8 cellular contexts compared by ENCODE assay signal in genomic region chr11:62547691-62548281, GRCh38. TPM values are rescaled to one million over a fixed set of nuclear protein-coding genes. Genes with fewer than 3 reads are reported as not detected.
DNase-seq lines count a peak whose midpoint lies in the region; ATAC-seq and TF ChIP-seq lines count a peak whose summit lies in the region.

No MANE protein-coding gene starts in this region.

- no peak for ATAC-seq in activated CD8-positive, alpha-beta memory T cell treated with anti-CD3 and anti-CD28 coated beads, Interleukin-2, amount 10 ng/mL, durations not matched to agents 7 days and 5 days
- peak; percentile 26 to 65 (median 60) for ATAC-seq in right lobe of liver

- H3K27ac Mint-ChIP-seq in activated CD8-positive, alpha-beta memory T cell treated with anti-CD3 and anti-CD28 coated beads, Interleukin-2, amount 10 ng/mL, durations not matched to agents 7 days and 5 days: peak overlapping the region; percentile 47
- peak overlapping the region; percentile 94 for H3K27ac Mint-ChIP-seq in type B pancreatic cell

- WGBS in right lobe of liver (ENCODE audit: insufficient coverage, low coverage, low lambda C conversion rate, missing lambda C conversion rate): 24% methylated on average over 8 of the region's 8 CpGs

- no peaks in the 10 kb centered on the region for H3K36me3 ChIP-seq in right lobe of liver

- H3K9me3 Mint-ChIP-seq in activated CD8-positive, alpha-beta memory T cell treated with anti-CD3 and anti-CD28 coated beads, Interleukin-2, amount 10 ng/mL, durations not matched to agents 7 days and 5 days (ENCODE audit: low read depth): no peaks in the 10 kb centered on the region
- H3K9me3 Mint-ChIP-seq in type B pancreatic cell: no peaks in the 10 kb centered on the region

- peaks cover 26% of the 10 kb centered on the region for H3K27me3 Mint-ChIP-seq in activated CD8-positive, alpha-beta memory T cell treated with anti-CD3 and anti-CD28 coated beads, Interleukin-2, amount 10 ng/mL, durations not matched to agents 7 days and 5 days
- no peaks in the 10 kb centered on the region for H3K27me3 Mint-ChIP-seq in type B pancreatic cell

- peaks cover 12% of the 10 kb centered on the region for H3K36me3 Mint-ChIP-seq in activated CD8-positive, alpha-beta memory T cell treated with anti-CD3 and anti-CD28 coated beads, Interleukin-2, amount 10 ng/mL, durations not matched to agents 7 days and 5 days
- H3K36me3 Mint-ChIP-seq in type B pancreatic cell: no peaks in the 10 kb centered on the region

- DNase-seq in activated CD8-positive, alpha-beta memory T cell treated with anti-CD3 and anti-CD28 coated beads, Interleukin-2, amount 10 ng/mL, durations not matched to agents 7 days and 5 days: no peak
- no peak for DNase-seq in activated CD8-positive, alpha-beta memory T cell treated with anti-CD3 and anti-CD28 coated beads for 24 hours
- peak; percentile 43 for DNase-seq in cerebellar cortex (ENCODE audit: low spot score)
- DNase-seq in right lobe of liver: peak; percentile 72 to 92 (median 88)
- no peak for DNase-seq in type B pancreatic cell (ENCODE audit: extremely low spot score, unreplicated experiment)
- no peak for DNase-seq in NCI-H345 treated with DMSO at 0.1 percent for 48 hours (lab: John Stamatoyannopoulos, UW; ENCODE audit: unreplicated experiment)
- DNase-seq in DMS153 treated with DMSO at 0.1 percent for 48 hours (lab: John Stamatoyannopoulos, UW; ENCODE audit: unreplicated experiment): no peak
- DNase-seq in stimulated activated CD4-positive, alpha-beta T cell treated with anti-CD3 and anti-CD28 coated beads, Interleukin-1b, Interleukin-23, amount 100 ng/mL, for 48 hours: no peak

- peaks cover 0 to 55% (median 25%) of the 10 kb centered on the region in 4 donors for H3K4me1 ChIP-seq in right lobe of liver

- H3K27ac ChIP-seq in right lobe of liver: peak overlapping the region; percentile 90 to 96 (median 94)

- H3K9me3 ChIP-seq in right lobe of liver: no peaks in the 10 kb centered on the region

- CTCF ChIA-PET in activated CD8-positive, alpha-beta memory T cell treated with anti-CD3 and anti-CD28 coated beads, Interleukin-2, amount 10 ng/mL, durations not matched to agents 7 days and 5 days (lab: Charles Lee): interaction anchor here (0.7 to 10.7 kb wide), 3 partner anchors 8 to 123 kb away, joined by 4 to 354 read pairs (median 12); no protein-coding TSS in a partner anchor

- H3K4me1 Mint-ChIP-seq in activated CD8-positive, alpha-beta memory T cell treated with anti-CD3 and anti-CD28 coated beads, Interleukin-2, amount 10 ng/mL, durations not matched to agents 7 days and 5 days: peaks cover 55% of the 10 kb centered on the region
- peaks cover 36% of the 10 kb centered on the region for H3K4me1 Mint-ChIP-seq in type B pancreatic cell (ENCODE audit: unreplicated experiment)

- TF ChIP-seq POLR2A in right lobe of liver (IDR thresholded peaks at IDR 0.05): peak; percentile 47

- H3K4me3 ChIP-seq in right lobe of liver: peak overlapping the region; percentile 80 to 97 (median 92)

- no peaks in the 10 kb centered on the region for H3K27me3 ChIP-seq in right lobe of liver

- peak overlapping the region; percentile 98 for H3K4me3 Mint-ChIP-seq in activated CD8-positive, alpha-beta memory T cell treated with anti-CD3 and anti-CD28 coated beads, Interleukin-2, amount 10 ng/mL, durations not matched to agents 7 days and 5 days
- H3K4me3 Mint-ChIP-seq in type B pancreatic cell: peak overlapping the region; percentile 92

- intact Hi-C loops in right lobe of liver (cut with DNase I): no loop called here

- TF ChIP-seq CTCF in right lobe of liver (IDR thresholded peaks at IDR 0.05) (no peak), type B pancreatic cell (conservative IDR thresholded peaks at IDR 0.05) (no peak)

RNA-seq across cellular contexts. Expression of gene AHNAK, which starts 1.2 kb away (rescaled TPM):
- total RNA-seq in activated CD8-positive, alpha-beta memory T cell treated with anti-CD3 and anti-CD28 coated beads, Interleukin-2, amount 10 ng/mL, durations not matched to agents 7 days and 5 days: 100 to 1,000 TPM; 180 to 390 TPM
- 100 to 1,000 TPM in 4 of 6 experiments, 10 to 100 TPM in 2; 91.0 to 180 (median 113) TPM for total RNA-seq in right lobe of liver
- 302 and 656 TPM in 2 replicates for total RNA-seq in type B pancreatic cell (ENCODE audit: low replicate concordance)

RNA-seq across cellular contexts. Expression of gene EEF1G, which starts 25.9 kb away (rescaled TPM):
- 1,000 to 10,000 TPM in 1 of 2 experiments, 100 to 1,000 TPM in 1; 878 to 1,201 TPM for total RNA-seq in activated CD8-positive, alpha-beta memory T cell treated with anti-CD3 and anti-CD28 coated beads, Interleukin-2, amount 10 ng/mL, durations not matched to agents 7 days and 5 days
- total RNA-seq in right lobe of liver (100 to 1,000 TPM; 442 to 450 (median 449) TPM), type B pancreatic cell (ENCODE audit: low replicate concordance) (1,846 and 2,051 TPM in 2 replicates)

RNA-seq across cellular contexts. Expression of gene TUT1, which starts 43.5 kb away (rescaled TPM):
- 10 to 100 TPM; 24.7 to 29.6 TPM for total RNA-seq in activated CD8-positive, alpha-beta memory T cell treated with anti-CD3 and anti-CD28 coated beads, Interleukin-2, amount 10 ng/mL, durations not matched to agents 7 days and 5 days
- total RNA-seq in right lobe of liver (10 to 100 TPM; 12.3 to 34.2 (median 21.1) TPM), type B pancreatic cell (ENCODE audit: low replicate concordance) (15.0 and 22.1 TPM in 2 replicates)

RNA-seq across cellular contexts. Expression of gene MTA2, which starts 53.9 kb away (rescaled TPM):
- total RNA-seq in activated CD8-positive, alpha-beta memory T cell treated with anti-CD3 and anti-CD28 coated beads, Interleukin-2, amount 10 ng/mL, durations not matched to agents 7 days and 5 days: 100 to 1,000 TPM; 245 to 264 TPM
- 10 to 100 TPM; 20.0 to 38.0 (median 31.8) TPM for total RNA-seq in right lobe of liver
- 148 and 152 TPM in 2 replicates for total RNA-seq in type B pancreatic cell (ENCODE audit: low replicate concordance)

Comparison
In these comparisons a context has a peak if more than half of its experiments do, and no peak if none do; other contexts are left out.
1. DNase-seq: peak in cerebellar cortex (single experiment) and right lobe of liver (3 of 3); none in activated CD8-positive, alpha-beta memory T cell treated with anti-CD3 and anti-CD28 coated beads, Interleukin-2, amount 10 ng/mL, durations not matched to agents 7 days and 5 days (single experiment), activated CD8-positive, alpha-beta memory T cell treated with anti-CD3 and anti-CD28 coated beads for 24 hours (single experiment), type B pancreatic cell (single experiment), NCI-H345 treated with DMSO at 0.1 percent for 48 hours (single experiment), DMS153 treated with DMSO at 0.1 percent for 48 hours (single experiment) and stimulated activated CD4-positive, alpha-beta T cell treated with anti-CD3 and anti-CD28 coated beads, Interleukin-1b, Interleukin-23, amount 100 ng/mL, for 48 hours (single experiment).